ENCODE assay signal across 8 cellular contexts in the genomic region with DNA sequence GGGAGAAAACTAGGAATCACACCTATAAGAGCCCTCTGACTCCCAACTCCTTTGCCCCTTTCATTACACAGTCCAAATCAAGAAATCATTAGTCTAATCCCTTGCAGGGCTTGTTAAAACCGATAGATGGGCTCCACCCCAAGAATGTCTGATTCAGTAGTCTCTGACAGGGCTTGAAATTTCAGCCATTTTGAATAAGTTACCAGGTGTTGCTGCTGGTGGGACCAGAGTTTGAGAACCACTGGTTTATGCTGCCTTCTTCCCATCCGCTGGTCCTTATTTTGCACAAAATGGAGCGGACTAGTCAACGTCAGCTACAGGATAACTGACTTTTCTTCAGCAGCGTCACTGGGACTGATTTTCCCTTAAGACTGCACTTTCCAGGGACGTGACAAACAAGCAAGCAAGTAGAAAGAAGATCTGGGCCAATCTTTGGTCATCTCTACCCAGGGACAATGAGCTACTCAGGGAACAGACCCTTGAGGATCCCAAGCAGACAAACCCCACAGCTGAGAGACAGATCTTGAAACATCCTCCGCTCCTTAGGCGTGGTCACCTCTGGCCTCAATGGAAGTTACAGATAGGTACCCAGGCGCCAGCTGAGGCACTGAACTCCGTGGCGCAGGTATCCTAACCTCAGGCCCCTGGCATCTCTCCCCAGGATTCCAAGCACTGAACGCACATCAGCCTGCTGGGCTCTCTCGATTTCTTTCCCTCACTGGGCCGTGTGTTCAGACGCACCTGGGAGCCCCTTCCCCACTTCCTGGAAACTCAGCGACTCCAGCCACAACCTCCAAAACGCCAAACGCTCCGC. TPM values are rescaled to one million over a fixed set of nuclear protein-coding genes. Genes with fewer than 3 reads are reported as not detected.
A peak's percentile ranks its signal among the peaks of the same experiment; 100 is the strongest.
DNase-seq lines count a peak whose midpoint lies in the region; TF ChIP-seq lines count a peak whose summit lies in the region.

No MANE protein-coding gene starts in this region.

- no peak for TF ChIP-seq POLR2A in lower leg skin (IDR thresholded peaks at IDR 0.05)

- DNase-seq in activated naive CD4-positive, alpha-beta T cell treated with anti-CD3 and anti-CD28 coated beads, Interleukin-2, amount 10 ng/mL, durations not matched to agents 7 days and 5 days, result peak; percentile 29
- no peak for DNase-seq in activated naive CD4-positive, alpha-beta T cell treated with anti-CD3 and anti-CD28 coated beads, Interleukin-2, amount 50 U/mL, for 16 hours
- DNase-seq in astrocyte of the hippocampus (ENCODE audit: low read depth, low spot score), result peak; percentile 49
- no peak for DNase-seq in lower leg skin (ENCODE audit: low spot score in 2 of 2)
- DNase-seq in type B pancreatic cell (ENCODE audit: extremely low spot score, unreplicated experiment), result no peak
- DNase-seq in NCI-H2196 (lab: John Stamatoyannopoulos, UW; ENCODE audit: unreplicated experiment), result no peak
- no peak for DNase-seq in foreskin melanocyte
- no peak for DNase-seq in NCI-H2029 (lab: John Stamatoyannopoulos, UW)

- 12 to 14% methylated on average over 19 of the region's 19 CpGs for WGBS in lower leg skin, 2 donors

- TF ChIP-seq CTCF in lower leg skin (IDR thresholded peaks at IDR 0.05) (no peak), type B pancreatic cell (conservative IDR thresholded peaks at IDR 0.05) (no peak)

- H3K36me3 Mint-ChIP-seq in activated naive CD4-positive, alpha-beta T cell treated with anti-CD3 and anti-CD28 coated beads, Interleukin-2, amount 10 ng/mL, durations not matched to agents 7 days and 5 days, result peaks cover 6% of the 10 kb centered on the region
- no peaks in the 10 kb centered on the region for H3K36me3 Mint-ChIP-seq in type B pancreatic cell

- peaks cover 41% of the 10 kb centered on the region for H3K4me1 Mint-ChIP-seq in activated naive CD4-positive, alpha-beta T cell treated with anti-CD3 and anti-CD28 coated beads, Interleukin-2, amount 10 ng/mL, durations not matched to agents 7 days and 5 days
- peaks cover 37% of the 10 kb centered on the region for H3K4me1 Mint-ChIP-seq in type B pancreatic cell (ENCODE audit: unreplicated experiment)

- CTCF ChIA-PET in activated naive CD4-positive, alpha-beta T cell treated with anti-CD3 and anti-CD28 coated beads, Interleukin-2, amount 10 ng/mL, durations not matched to agents 7 days and 5 days (lab: Charles Lee), result interaction anchor here (2.3 kb wide), 1 partner anchor 43 kb away, joined by 7 read pairs; no protein-coding TSS in a partner anchor

- intact Hi-C loops in lower leg skin (cut with DNase I; ENCODE audit: low total_unique reads), result no loop called here

- H3K4me3 ChIP-seq in lower leg skin (ENCODE audit: low read depth, poor library complexity, severe bottlenecking), result peak overlapping the region; percentile 87

- H3K27me3 Mint-ChIP-seq in activated naive CD4-positive, alpha-beta T cell treated with anti-CD3 and anti-CD28 coated beads, Interleukin-2, amount 10 ng/mL, durations not matched to agents 7 days and 5 days, result no peaks in the 10 kb centered on the region
- H3K27me3 Mint-ChIP-seq in type B pancreatic cell, result no peaks in the 10 kb centered on the region

- no peaks in the 10 kb centered on the region for H3K9me3 Mint-ChIP-seq in activated naive CD4-positive, alpha-beta T cell treated with anti-CD3 and anti-CD28 coated beads, Interleukin-2, amount 10 ng/mL, durations not matched to agents 7 days and 5 days
- no peaks in the 10 kb centered on the region for H3K9me3 Mint-ChIP-seq in type B pancreatic cell

- peak overlapping the region; percentile 96 for H3K27ac Mint-ChIP-seq in activated naive CD4-positive, alpha-beta T cell treated with anti-CD3 and anti-CD28 coated beads, Interleukin-2, amount 10 ng/mL, durations not matched to agents 7 days and 5 days
- peak overlapping the region; percentile 99 for H3K27ac Mint-ChIP-seq in type B pancreatic cell

- H3K4me3 Mint-ChIP-seq in activated naive CD4-positive, alpha-beta T cell treated with anti-CD3 and anti-CD28 coated beads, Interleukin-2, amount 10 ng/mL, durations not matched to agents 7 days and 5 days, result peak overlapping the region; percentile 86
- H3K4me3 Mint-ChIP-seq in type B pancreatic cell, result peak overlapping the region; percentile 95

RNA-seq across cellular contexts. Expression of gene KCTD10, which starts 0.9 kb away (rescaled TPM):
- total RNA-seq in lower leg skin (10 to 100 TPM; 22.3 to 60.1 (median 44.1) TPM), type B pancreatic cell (ENCODE audit: low replicate concordance) (47.4 and 47.5 TPM in 2 replicates)

RNA-seq across cellular contexts. Expression of gene UBE3B, which starts 1.2 kb away (rescaled TPM):
- total RNA-seq in lower leg skin (10 to 100 TPM; 42.7 to 49.9 (median 46.3) TPM), type B pancreatic cell (ENCODE audit: low replicate concordance) (41.3 and 41.8 TPM in 2 replicates)

Comparison
In these comparisons a context has a peak if more than half of its experiments do, and no peak if none do; other contexts are left out.
1. DNase-seq: peak in activated naive CD4-positive, alpha-beta T cell treated with anti-CD3 and anti-CD28 coated beads, Interleukin-2, amount 10 ng/mL, durations not matched to agents 7 days and 5 days (single experiment) and astrocyte of the hippocampus (single experiment); none in activated naive CD4-positive, alpha-beta T cell treated with anti-CD3 and anti-CD28 coated beads, Interleukin-2, amount 50 U/mL, for 16 hours (single experiment), lower leg skin (0 of 2), type B pancreatic cell (single experiment), NCI-H2196 (single experiment), foreskin melanocyte (single experiment) and NCI-H2029 (single experiment).